In the genomic region with DNA sequence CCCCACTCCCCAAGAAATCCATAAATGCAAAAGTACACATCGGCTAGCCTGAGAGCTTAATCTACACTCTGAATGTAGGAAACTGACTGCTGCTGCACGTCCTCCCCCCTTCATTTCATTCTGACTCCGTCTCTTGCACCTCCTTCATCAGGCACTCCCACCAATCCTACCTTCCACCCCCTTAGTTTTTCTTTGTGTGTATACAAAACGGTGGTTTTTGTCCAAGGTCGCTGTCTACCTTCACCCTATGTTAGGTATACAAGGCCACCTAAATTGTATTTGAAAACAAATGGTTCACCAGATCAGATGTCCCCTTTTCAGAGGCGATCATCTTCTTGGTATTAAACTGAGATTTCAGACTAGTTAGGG, we compare ENCODE assay signal across 7 cellular contexts. TPM values are rescaled to one million over a fixed set of nuclear protein-coding genes. Genes with fewer than 3 reads are reported as not detected.
DNase-seq lines count a peak whose midpoint lies in the region; TF ChIP-seq lines count a peak whose summit lies in the region.

No MANE protein-coding gene starts in this region.

- H3K4me2 ChIP-seq in GM23248 (ENCODE audit: unreplicated experiment) (peak overlapping the region; percentile 98), PC-9 (peak overlapping the region; percentile 86)

- H3F3A ChIP-seq in GM23248 (ENCODE audit: insufficient read depth) (peaks cover 68% of the 10 kb centered on the region), PC-9 (ENCODE audit: insufficient read depth, low read depth) (peaks cover 33% of the 10 kb centered on the region)

- peak overlapping the region; percentile 89 for H3K4me3 ChIP-seq in GM23248
- H3K4me3 ChIP-seq in PC-9, result peak overlapping the region; percentile 87
- H3K4me3 ChIP-seq in dorsolateral prefrontal cortex, result peak overlapping the region; percentile 22 to 97 (median 88)
- H3K4me3 ChIP-seq in mononuclear cell (ENCODE audit: low read length), result peak overlapping the region; percentile 61

- TF ChIP-seq CTCF in PC-9 (conservative IDR thresholded peaks at IDR 0.05), result no peak
- TF ChIP-seq CTCF in dorsolateral prefrontal cortex (IDR thresholded peaks at IDR 0.05 in 54 of 56, conservative IDR thresholded peaks at IDR 0.05 in 2 of 56; ENCODE audit: low read depth in 1 of 56, partially characterized antibody in 56 of 56), result no peak

- in situ Hi-C loops in GM23248 (cut with MboI), result no loop called here

- peak overlapping the region; percentile 82 for H3K27ac ChIP-seq in GM23248
- H3K27ac ChIP-seq in PC-9, result no peak overlapping the region
- peak overlapping the region in 58 of 59 donors; percentile 31 to 98 (median 93) for H3K27ac ChIP-seq in dorsolateral prefrontal cortex

- H3K27me3 ChIP-seq in GM23248 (replicated peaks; ENCODE audit: insufficient read depth), result no peaks in the 10 kb centered on the region
- H3K27me3 ChIP-seq in PC-9 (ENCODE audit: insufficient read depth, low read depth), result no peaks in the 10 kb centered on the region
- H3K27me3 ChIP-seq in dorsolateral prefrontal cortex, result no peaks in the 10 kb centered on the region
- H3K27me3 ChIP-seq in mononuclear cell (ENCODE audit: insufficient read depth, low read length), result no peaks in the 10 kb centered on the region

- H3K4me1 ChIP-seq in GM23248 (ENCODE audit: insufficient read depth) (peaks cover 51% of the 10 kb centered on the region), PC-9 (replicated peaks; ENCODE audit: insufficient read depth) (peaks cover 50% of the 10 kb centered on the region), mononuclear cell (ENCODE audit: insufficient read depth, low read length) (peaks cover 43% of the 10 kb centered on the region)

- no peaks in the 10 kb centered on the region for H3K9me2 ChIP-seq in GM23248 (ENCODE audit: insufficient read depth)
- H3K9me2 ChIP-seq in PC-9 (ENCODE audit: insufficient read depth), result no peaks in the 10 kb centered on the region

- CTCF ChIA-PET in PC-9 (lab: Charles Lee), result interaction anchor here (1.8 kb wide), 1 partner anchor 24 kb away, joined by 5 read pairs; no protein-coding TSS in a partner anchor

- H3K9me3 ChIP-seq in GM23248 (ENCODE audit: low read depth), result no peaks in the 10 kb centered on the region
- no peaks in the 10 kb centered on the region for H3K9me3 ChIP-seq in PC-9 (ENCODE audit: insufficient read depth, low read depth)
- H3K9me3 ChIP-seq in mononuclear cell (ENCODE audit: low read depth, low read length), result no peaks in the 10 kb centered on the region

- TSS peak; percentile 48 for BruUV-seq in PC-9 (replicated peaks; lab: Mats Ljungman, UMichigan)

- intact Hi-C loops in PC-9 (cut with micrococcal nuclease; ENCODE audit: unreplicated experiment), result loop anchor here (10.0 kb wide), 1 partner anchor 422 kb away; no protein-coding TSS in a partner anchor
- intact Hi-C loops in dorsolateral prefrontal cortex (cut with DNase I), result loop anchor here (2.0 kb wide), 1 partner anchor 76 kb away; a partner anchor contains a TSS

- POLR2A ChIA-PET in PC-9 (lab: Charles Lee; ENCODE audit: unreplicated experiment), result no interaction called here

- WGBS in GM23248 (ENCODE audit: low coverage in 1 of 2, low lambda C conversion rate in 2 of 2, missing lambda C conversion rate in 2 of 2), 2 experiments, result 2 to 4% methylated on average over 6 of the region's 6 CpGs

- H3K36me3 ChIP-seq in GM23248 (ENCODE audit: low read depth) (peaks cover 28% of the 10 kb centered on the region), PC-9 (ENCODE audit: low read depth) (peaks cover 43% of the 10 kb centered on the region)

- H3K79me2 ChIP-seq in GM23248 (ENCODE audit: insufficient read depth) (peaks cover 94% of the 10 kb centered on the region), PC-9 (ENCODE audit: low read depth) (peaks cover 90% of the 10 kb centered on the region)

- H3K9ac ChIP-seq in GM23248, result peak overlapping the region; percentile 92

- DNase-seq in GM23248 (peak; percentile 51), PC-9 (no peak), dorsolateral prefrontal cortex (no peak), HPDE6-E6E7 (ENCODE audit: extremely low spot score) (no peak), NCI-H1105 treated with DMSO at 0.1 percent for 48 hours (lab: John Stamatoyannopoulos, UW) (no peak)
- DNase-seq in activated CD8-positive, alpha-beta memory T cell treated with anti-CD3 and anti-CD28 coated beads, Interleukin-2, amount 50 U/mL, for 4 hours, result no peak

- no peak overlapping the region for H2AFZ ChIP-seq in GM23248
- no peak overlapping the region for H2AFZ ChIP-seq in PC-9

- H4K20me1 ChIP-seq in GM23248 (ENCODE audit: insufficient read depth), result peaks cover 6% of the 10 kb centered on the region; the same call in 1 of the 2 replicates
- peaks cover 29% of the 10 kb centered on the region for H4K20me1 ChIP-seq in PC-9 (ENCODE audit: insufficient read depth)

RNA-seq across cellular contexts. Expression of a gene that starts 1.9 kb away (rescaled TPM):
- 38.7 and 43.4 TPM in 2 replicates for total RNA-seq in GM23248 (2014; rRNA removed; shearing (Covaris generic))
- polyA plus RNA-seq in GM23248 (2016; fragmentation: Nextera tagmentation; extraction: Ambion mirVana), result 10.5 and 10.7 TPM in 2 replicates
- total RNA-seq in PC-9 (2021), result 76.0 and 88.9 TPM in 2 replicates
- 10 to 100 TPM; 54.5 to 95.7 (median 71.1) TPM for total RNA-seq in dorsolateral prefrontal cortex
- total RNA-seq in mononuclear cell, result 170 TPM
